Comparison of ENCODE assay signal across 7 cellular contexts in the genomic region with DNA sequence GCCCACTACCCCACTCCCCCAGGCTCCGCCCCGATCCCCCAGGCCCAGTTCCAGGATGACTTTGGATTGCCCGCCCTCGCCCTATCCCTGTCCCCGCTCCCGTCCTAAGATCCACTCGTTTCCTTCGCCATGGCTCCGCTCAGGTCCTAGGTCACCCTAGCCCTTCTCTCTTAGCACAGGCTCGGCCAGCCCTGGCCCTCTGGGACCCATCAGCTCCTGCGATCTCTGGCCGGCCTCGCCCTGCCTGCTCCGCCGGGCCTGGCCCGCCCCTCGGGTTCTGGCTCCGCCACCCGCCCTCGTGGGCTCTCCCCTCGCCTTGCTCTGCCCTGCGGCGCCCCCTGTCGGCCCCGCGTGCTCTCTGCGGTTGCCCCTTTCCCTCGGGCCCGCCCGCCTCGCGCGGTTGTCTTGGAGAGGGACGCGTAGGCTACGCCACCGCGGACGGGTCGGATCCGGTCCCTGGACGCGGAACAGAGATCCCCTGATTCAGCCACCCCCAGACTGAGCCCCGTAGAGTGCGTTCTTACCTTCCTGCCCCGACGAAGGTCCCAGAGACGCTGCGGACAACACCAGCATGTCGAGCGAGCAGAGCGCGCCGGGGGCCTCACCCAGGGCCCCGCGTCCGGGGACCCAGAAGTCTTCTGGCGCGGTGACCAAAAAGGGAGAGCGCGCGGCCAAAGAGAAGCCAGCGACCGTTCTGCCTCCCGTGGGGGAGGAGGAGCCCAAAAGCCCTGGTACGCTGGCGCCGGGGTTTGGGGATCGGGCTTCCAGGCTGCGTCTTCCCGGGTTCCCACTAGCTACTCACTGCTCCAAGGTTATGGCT. TPM values are rescaled to one million over a fixed set of nuclear protein-coding genes. Genes with fewer than 3 reads are reported as not detected.
DNase-seq lines count a peak whose midpoint lies in the region; ATAC-seq, FAIRE-seq and TF ChIP-seq lines count a peak whose summit lies in the region.

A gene (plus strand): TSS at position 400 of the 820 bp plus-strand sequence. CDS start 172 bp downstream, at position 572.

- H3K36me3 Mint-ChIP-seq in activated CD8-positive, alpha-beta memory T cell treated with anti-CD3 and anti-CD28 coated beads, Interleukin-2, amount 10 ng/mL, durations not matched to agents 7 days and 5 days = no peaks in the 10 kb centered on the region
- H3K36me3 Mint-ChIP-seq in mesothelial cell of epicardium = no peaks in the 10 kb centered on the region

- CTCF ChIA-PET in activated CD8-positive, alpha-beta memory T cell treated with anti-CD3 and anti-CD28 coated beads, Interleukin-2, amount 10 ng/mL, durations not matched to agents 7 days and 5 days (lab: Charles Lee) = interaction anchor here (0.8 to 10.5 kb wide), 6 partner anchors 10 to 195 kb away, joined by 3 to 56 read pairs (median 4); a partner anchor contains a TSS

- H3K27me3 Mint-ChIP-seq in activated CD8-positive, alpha-beta memory T cell treated with anti-CD3 and anti-CD28 coated beads, Interleukin-2, amount 10 ng/mL, durations not matched to agents 7 days and 5 days = peaks cover 87% of the 10 kb centered on the region
- peaks cover 64% of the 10 kb centered on the region for H3K27me3 Mint-ChIP-seq in mesothelial cell of epicardium (ENCODE audit: low read depth)

- peak; percentile 55 for TF ChIP-seq CTCF in epithelial cell of esophagus (IDR thresholded peaks at IDR 0.05; ENCODE audit: insufficient read depth, low read depth, low read length, missing control alignments)
- peak; percentile 89 for TF ChIP-seq CTCF in mesothelial cell of epicardium (IDR thresholded peaks at IDR 0.05; ENCODE audit: unreplicated experiment)

- no peak for TF ChIP-seq POLR2A in GM12892 (IDR thresholded peaks at IDR 0.05; ENCODE audit: low read depth, low read length)

- peaks cover 7% of the 10 kb centered on the region for H3K4me1 Mint-ChIP-seq in activated CD8-positive, alpha-beta memory T cell treated with anti-CD3 and anti-CD28 coated beads, Interleukin-2, amount 10 ng/mL, durations not matched to agents 7 days and 5 days
- peaks cover 8% of the 10 kb centered on the region for H3K4me1 Mint-ChIP-seq in mesothelial cell of epicardium

- peak; percentile 88 for ATAC-seq in activated CD8-positive, alpha-beta memory T cell treated with anti-CD3 and anti-CD28 coated beads, Interleukin-2, amount 10 ng/mL, durations not matched to agents 7 days and 5 days
- ATAC-seq in GM19463 (IDR thresholded peaks at IDR 0.05; ENCODE audit: unreplicated experiment) = no peak

- DNase-seq in GM12892 (ENCODE audit: insufficient read length) (peak; percentile 67), NCI-H510A (lab: John Stamatoyannopoulos, UW) (peak; percentile 26), epithelial cell of esophagus (ENCODE audit: low read depth) (peak; percentile 73), mesothelial cell of epicardium (ENCODE audit: low spot score in 2 of 2, unreplicated experiment in 2 of 2) (peak; percentile 77 to 92)
- peak; percentile 68 for DNase-seq in activated CD8-positive, alpha-beta memory T cell treated with anti-CD3 and anti-CD28 coated beads, Interleukin-2, amount 10 ng/mL, durations not matched to agents 7 days and 5 days
- peak; percentile 67 for DNase-seq in stimulated activated CD8-positive, alpha-beta memory T cell treated with anti-CD3 and anti-CD28 coated beads, Interleukin-4, amount 100 ng/mL, for 24 hours (ENCODE audit: low read depth)

- H3K27ac Mint-ChIP-seq in activated CD8-positive, alpha-beta memory T cell treated with anti-CD3 and anti-CD28 coated beads, Interleukin-2, amount 10 ng/mL, durations not matched to agents 7 days and 5 days = no peak within 1 kb of the TSS
- no peak within 1 kb of the TSS for H3K27ac Mint-ChIP-seq in mesothelial cell of epicardium

- no peak within 1 kb of the TSS for H3K4me3 Mint-ChIP-seq in activated CD8-positive, alpha-beta memory T cell treated with anti-CD3 and anti-CD28 coated beads, Interleukin-2, amount 10 ng/mL, durations not matched to agents 7 days and 5 days
- peak within 1 kb of the TSS; percentile 57 for H3K4me3 Mint-ChIP-seq in mesothelial cell of epicardium

- H3K4me3 ChIP-seq in epithelial cell of esophagus (ENCODE audit: low read length) = peak within 1 kb of the TSS; percentile 23

- no peak for FAIRE-seq in GM12892 (lab: Jason Lieb, UNC)

- no peaks in the 10 kb centered on the region for H3K9me3 Mint-ChIP-seq in activated CD8-positive, alpha-beta memory T cell treated with anti-CD3 and anti-CD28 coated beads, Interleukin-2, amount 10 ng/mL, durations not matched to agents 7 days and 5 days (ENCODE audit: low read depth)
- H3K9me3 Mint-ChIP-seq in mesothelial cell of epicardium = peaks cover 6% of the 10 kb centered on the region

RNA-seq across cellular contexts. Expression of the gene that starts here (rescaled TPM):
- not detected for polyA plus RNA-seq in GM12892 (2012; ENCODE audit: missing spikeins)
- not detected for total RNA-seq in activated CD8-positive, alpha-beta memory T cell treated with anti-CD3 and anti-CD28 coated beads, Interleukin-2, amount 10 ng/mL, durations not matched to agents 7 days and 5 days
- 0.11 to 0.34 TPM (median 0.13 TPM) in 3 replicates for total RNA-seq in mesothelial cell of epicardium

Comparison
In these comparisons a context has a peak if more than half of its experiments do, and no peak if none do; other contexts are left out.
1. Peak in DNase-seq and ATAC-seq in activated CD8-positive, alpha-beta memory T cell treated with anti-CD3 and anti-CD28 coated beads, Interleukin-2, amount 10 ng/mL, durations not matched to agents 7 days and 5 days; RNA of the gene not detected or under 1 TPM.
2. Peak in DNase-seq in mesothelial cell of epicardium; RNA of the gene not detected or under 1 TPM.
3. DNase-seq: peak in every context shown above with its lines; median percentile 84 in mesothelial cell of epicardium; 73 in epithelial cell of esophagus; 68 in activated CD8-positive, alpha-beta memory T cell treated with anti-CD3 and anti-CD28 coated beads, Interleukin-2, amount 10 ng/mL, durations not matched to agents 7 days and 5 days; 67 in GM12892; 67 in stimulated activated CD8-positive, alpha-beta memory T cell treated with anti-CD3 and anti-CD28 coated beads, Interleukin-4, amount 100 ng/mL, for 24 hours; 26 in NCI-H510A.